ENCODE assay signal across 8 cellular contexts in genomic region chr1:8873506-8874229, GRCh38. TPM values are rescaled to one million over a fixed set of nuclear protein-coding genes. Genes with fewer than 3 reads are reported as not detected.
DNase-seq lines count a peak whose midpoint lies in the region; ATAC-seq and TF ChIP-seq lines count a peak whose summit lies in the region.

No MANE protein-coding gene starts in this region.

- H3K4me1 Mint-ChIP-seq in natural killer cell treated with Interleukin-12 subunit alpha and Interleukin-12 subunit beta and Interleukin-15 and Interleukin-18, amount 100 ng/mL, for 72 hours (ENCODE audit: low read depth in 2 of 2): peaks cover 41 to 51% of the 10 kb centered on the region in 2 donors
- peaks cover 12% of the 10 kb centered on the region for H3K4me1 Mint-ChIP-seq in glutamatergic neuron (ENCODE audit: low read depth, unreplicated experiment)

- no peaks in the 10 kb centered on the region for H3K9me3 Mint-ChIP-seq in natural killer cell treated with Interleukin-12 subunit alpha and Interleukin-12 subunit beta and Interleukin-15 and Interleukin-18, amount 100 ng/mL, for 72 hours
- H3K9me3 Mint-ChIP-seq in glutamatergic neuron (ENCODE audit: unreplicated experiment): no peaks in the 10 kb centered on the region

- H3K27me3 Mint-ChIP-seq in natural killer cell treated with Interleukin-12 subunit alpha and Interleukin-12 subunit beta and Interleukin-15 and Interleukin-18, amount 100 ng/mL, for 72 hours: no peaks in the 10 kb centered on the region
- H3K27me3 Mint-ChIP-seq in glutamatergic neuron (ENCODE audit: unreplicated experiment): peaks cover 6% of the 10 kb centered on the region

- H3K27ac Mint-ChIP-seq in natural killer cell treated with Interleukin-12 subunit alpha and Interleukin-12 subunit beta and Interleukin-15 and Interleukin-18, amount 100 ng/mL, for 72 hours: peak overlapping the region; percentile 79 to 97
- H3K27ac Mint-ChIP-seq in glutamatergic neuron (ENCODE audit: unreplicated experiment): no peak overlapping the region

- DNase-seq in GF-D8 (lab: John Stamatoyannopoulos, UW): peak; percentile 64
- peak; percentile 85 to 89 for DNase-seq in activated T-cell treated with anti-CD3 and anti-CD28 coated beads, Interleukin-2, amount 50 U/mL, for 48 hours
- peak; percentile 95 for DNase-seq in fibroblast of gingiva (ENCODE audit: low read depth)
- peak; percentile 84 for DNase-seq in natural killer cell treated with Interleukin-12 subunit alpha and Interleukin-12 subunit beta and Interleukin-15 and Interleukin-18, amount 100 ng/mL, for 72 hours (ENCODE audit: low spot score)
- peak; percentile 86 for DNase-seq in stimulated activated naive CD8-positive, alpha-beta T cell treated with anti-CD3 and anti-CD28 coated beads, Interleukin-15, Interleukin-2, amounts not matched to agents 100 U/mL and 50 U/mL, for 24 hours
- no peak for DNase-seq in glutamatergic neuron
- no peak for DNase-seq in NCI-H2029 (lab: John Stamatoyannopoulos, UW)

- TF ChIP-seq CTCF in glutamatergic neuron (IDR thresholded peaks at IDR 0.05; ENCODE audit: partially characterized antibody, unreplicated experiment): no peak

- peak; percentile 60 to 70 for ATAC-seq in natural killer cell treated with Interleukin-12 subunit alpha and Interleukin-12 subunit beta and Interleukin-15 and Interleukin-18, amount 100 ng/mL, for 72 hours
- ATAC-seq in stimulated activated naive CD8-positive, alpha-beta T cell treated with anti-CD3 and anti-CD28 coated beads, Interleukin-15, Interleukin-2, amounts not matched to agents 100 U/mL and 50 U/mL, for 24 hours: peak; percentile 56

- H3K4me3 Mint-ChIP-seq in natural killer cell treated with Interleukin-12 subunit alpha and Interleukin-12 subunit beta and Interleukin-15 and Interleukin-18, amount 100 ng/mL, for 72 hours: peak overlapping the region; percentile 79
- H3K4me3 Mint-ChIP-seq in glutamatergic neuron (ENCODE audit: unreplicated experiment): no peak overlapping the region

- peaks cover 43% of the 10 kb centered on the region for H3K36me3 Mint-ChIP-seq in natural killer cell treated with Interleukin-12 subunit alpha and Interleukin-12 subunit beta and Interleukin-15 and Interleukin-18, amount 100 ng/mL, for 72 hours
- H3K36me3 Mint-ChIP-seq in glutamatergic neuron (ENCODE audit: unreplicated experiment): peaks cover 4% of the 10 kb centered on the region

TF ChIP-seq in PFSK-1, 5 proteins besides CTCF, POLR2A, EP300 and RAD21:
- TF ChIP-seq POLR2AphosphoS5 (IDR thresholded peaks at IDR 0.05; ENCODE audit: low read depth, low read length): no peak
- TF ChIP-seq SIN3A (IDR thresholded peaks at IDR 0.05; ENCODE audit: borderline replicate concordance, insufficient read depth, low read length): 0 out of 2 replicates have a peak, but pooled peaks have one; percentile 59
- peak; percentile 32; the same call in 1 of the 2 replicates for TF ChIP-seq TAF1 (IDR thresholded peaks at IDR 0.05; ENCODE audit: borderline replicate concordance, insufficient read depth, low read length)
TF ChIP-seq in PFSK-1: peak in this region for 2.

RNA-seq across cellular contexts. Expression of gene ENO1, which starts 4.8 kb away (rescaled TPM):
- 2,075 TPM for polyA plus RNA-seq in PFSK-1 (2012; ENCODE audit: insufficient read length, low read depth)
- total RNA-seq in natural killer cell treated with Interleukin-12 subunit alpha and Interleukin-12 subunit beta and Interleukin-15 and Interleukin-18, amount 100 ng/mL, for 72 hours: 1,000 to 10,000 TPM; 2,254 to 2,801 TPM
- total RNA-seq in glutamatergic neuron (ENCODE audit: unreplicated experiment): 357 TPM

RNA-seq across cellular contexts. Expression of gene RERE, which starts 56.2 kb away (rescaled TPM):
- 88.7 TPM for polyA plus RNA-seq in PFSK-1 (2012; ENCODE audit: insufficient read length, low read depth)
- 10 to 100 TPM; 38.2 to 72.4 TPM for total RNA-seq in natural killer cell treated with Interleukin-12 subunit alpha and Interleukin-12 subunit beta and Interleukin-15 and Interleukin-18, amount 100 ng/mL, for 72 hours
- total RNA-seq in glutamatergic neuron (ENCODE audit: unreplicated experiment): 252 TPM

Comparison
In these comparisons a context has a peak if more than half of its experiments do, and no peak if none do; other contexts are left out.
1. DNase-seq: peak in GF-D8 (single experiment), activated T-cell treated with anti-CD3 and anti-CD28 coated beads, Interleukin-2, amount 50 U/mL, for 48 hours (2 of 2), fibroblast of gingiva (single experiment), natural killer cell treated with Interleukin-12 subunit alpha and Interleukin-12 subunit beta and Interleukin-15 and Interleukin-18, amount 100 ng/mL, for 72 hours (single experiment) and stimulated activated naive CD8-positive, alpha-beta T cell treated with anti-CD3 and anti-CD28 coated beads, Interleukin-15, Interleukin-2, amounts not matched to agents 100 U/mL and 50 U/mL, for 24 hours (single experiment); none in glutamatergic neuron (single experiment) and NCI-H2029 (single experiment).